In genomic region chr7:102974366-102975236, GRCh38 we compare ENCODE assay signal across 16 cellular contexts.
DNase-seq lines count a peak whose midpoint lies in the region; ATAC-seq and TF ChIP-seq lines count a peak whose summit lies in the region.
"Had no signal": no experiment of that assay in that cellular context is flagged by ENCODE, and none has a peak within 500 bp of the region (broad histone marks: within the 10 kb centered on the region; RNA-seq: fewer than 3 reads in every experiment).

No MANE protein-coding gene starts in this region.

- DNase-seq in GM10248 (ENCODE audit: extremely low spot score) = no peak
- no peak for DNase-seq in HFFc6
- DNase-seq in SK-MEL-5 (ENCODE audit: low read depth, low spot score) = peak; percentile 73
- peak; percentile 16 for DNase-seq in iPS DF 4.7 (ENCODE audit: extremely low read depth, low spot score)
- DNase-seq in activated effector memory CD4-positive, alpha-beta T cell treated with Interleukin-2 at 50 U/mL for 16 hours = no peak
- no peak for DNase-seq in activated effector memory CD4-positive, alpha-beta T cell treated with anti-CD3 and anti-CD28 coated beads, Interleukin-2, amount 50 U/mL, for 16 hours
- DNase-seq: activated CD4-positive, alpha-beta memory T cell treated with anti-CD3 and anti-CD28 coated beads for 36 hours; activated naive CD8-positive, alpha-beta T cell treated with anti-CD3 and anti-CD28 coated beads, Interleukin-2, amount 10 ng/mL, durations not matched to agents 7 days and 5 days; immature natural killer cell; NCI-H146; NK-92 treated with Interleukin-12 subunit alpha and Interleukin-12 subunit beta, amount 100 ng/mL, for 24 hours; substantia nigra had no signal

- no peak overlapping the region for H3K4me3 Mint-ChIP-seq in HFFc6
- H3K4me3 Mint-ChIP-seq: activated CD4-positive, alpha-beta memory T cell treated with anti-CD3 and anti-CD28 coated beads for 36 hours; activated naive CD8-positive, alpha-beta T cell treated with anti-CD3 and anti-CD28 coated beads, Interleukin-2, amount 10 ng/mL, durations not matched to agents 7 days and 5 days; immature natural killer cell; T-helper 1 cell treated with Interleukin-12 subunit alpha and Interleukin-12 subunit beta and Interleukin-4 antibody, amounts not matched to agents 30 μg/mL and 1 μg/mL, for 36 hours had no signal

- peaks cover 12% of the 10 kb centered on the region for H3K36me3 Mint-ChIP-seq in HFFc6 (ENCODE audit: low read depth)
- H3K36me3 Mint-ChIP-seq: activated CD4-positive, alpha-beta memory T cell treated with anti-CD3 and anti-CD28 coated beads for 36 hours; activated naive CD8-positive, alpha-beta T cell treated with anti-CD3 and anti-CD28 coated beads, Interleukin-2, amount 10 ng/mL, durations not matched to agents 7 days and 5 days; immature natural killer cell had no signal

- in situ Hi-C loops in SK-MEL-5 (cut with HindIII; ENCODE audit: low pct_unique_long_range_greater_than_20kb, low sequenced_read_pairs) = no loop called here

- no peak for ATAC-seq in GM18867 (IDR thresholded peaks at IDR 0.05; ENCODE audit: unreplicated experiment)
- no peak for ATAC-seq in HG02798 (IDR thresholded peaks at IDR 0.05; ENCODE audit: poor library complexity, unreplicated experiment)
- ATAC-seq: right cardiac atrium had no signal

- H3K27me3 Mint-ChIP-seq in HFFc6 (ENCODE audit: insufficient read depth) = no peaks in the 10 kb centered on the region; the same call in 1 of the 2 replicates
- H3K27me3 Mint-ChIP-seq: activated CD4-positive, alpha-beta memory T cell treated with anti-CD3 and anti-CD28 coated beads for 36 hours; activated naive CD8-positive, alpha-beta T cell treated with anti-CD3 and anti-CD28 coated beads, Interleukin-2, amount 10 ng/mL, durations not matched to agents 7 days and 5 days had no signal

- no peak overlapping the region for H3K27ac Mint-ChIP-seq in HFFc6
- H3K27ac Mint-ChIP-seq: activated CD4-positive, alpha-beta memory T cell treated with anti-CD3 and anti-CD28 coated beads for 36 hours; activated naive CD8-positive, alpha-beta T cell treated with anti-CD3 and anti-CD28 coated beads, Interleukin-2, amount 10 ng/mL, durations not matched to agents 7 days and 5 days; immature natural killer cell; T-helper 1 cell treated with Interleukin-12 subunit alpha and Interleukin-12 subunit beta and Interleukin-4 antibody, amounts not matched to agents 30 μg/mL and 1 μg/mL, for 36 hours had no signal

- CTCF ChIA-PET in GM10248 (lab: Yijun Ruan, JAX) = no interaction called here

- TF ChIP-seq CTCF in GM10248 (IDR thresholded peaks at IDR 0.05; ENCODE audit: control extremely low read depth, extremely low read depth, low read depth, missing control alignments) (peak; percentile 12), HFFc6 (IDR thresholded peaks at IDR 0.05) (peak; percentile 44)

- H3K9me3 Mint-ChIP-seq in HFFc6 = no peaks in the 10 kb centered on the region
- H3K9me3 Mint-ChIP-seq: activated CD4-positive, alpha-beta memory T cell treated with anti-CD3 and anti-CD28 coated beads for 36 hours; immature natural killer cell; T-helper 1 cell treated with Interleukin-12 subunit alpha and Interleukin-12 subunit beta and Interleukin-4 antibody, amounts not matched to agents 30 μg/mL and 1 μg/mL, for 36 hours had no signal

- H3K4me1 Mint-ChIP-seq in HFFc6 (ENCODE audit: low read depth) = peaks cover 24% of the 10 kb centered on the region
- H3K4me1 Mint-ChIP-seq: immature natural killer cell had no signal

- POLR2A ChIA-PET in GM10248 (lab: Yijun Ruan, JAX) = no interaction called here

Comparison
In these comparisons a context has a peak if more than half of its experiments do, and no peak if none do; other contexts are left out.
1. DNase-seq: peak in SK-MEL-5 (single experiment) and iPS DF 4.7 (single experiment); none in GM10248 (single experiment), HFFc6 (single experiment), activated effector memory CD4-positive, alpha-beta T cell treated with Interleukin-2 at 50 U/mL for 16 hours (single experiment) and activated effector memory CD4-positive, alpha-beta T cell treated with anti-CD3 and anti-CD28 coated beads, Interleukin-2, amount 50 U/mL, for 16 hours (single experiment).